In genomic region chr11:24509114-24509513, GRCh38 we compare ENCODE assay signal across 12 cellular contexts. TPM values are rescaled to one million over a fixed set of nuclear protein-coding genes. Genes with fewer than 3 reads are reported as not detected.
DNase-seq lines count a peak whose midpoint lies in the region; ATAC-seq and TF ChIP-seq lines count a peak whose summit lies in the region.
"Had no signal": no experiment of that assay in that cellular context is flagged by ENCODE, and none has a peak within 500 bp of the region (broad histone marks: within the 10 kb centered on the region; RNA-seq: fewer than 3 reads in every experiment).

No MANE protein-coding gene starts in this region.

- DNase-seq in GM20000 (ENCODE audit: low spot score), result no peak
- no peak for DNase-seq in NCI-H2107 (lab: John Stamatoyannopoulos, UW)
- DNase-seq in stimulated activated CD4-positive, alpha-beta T cell treated with anti-CD3 and anti-CD28 coated beads, Interleukin-15, amount 100 ng/mL, for 24 hours, result no peak
- DNase-seq in effector CD8-positive, alpha-beta T cell (lab: John Stamatoyannopoulos, UW), result no peak
- DNase-seq: colonic mucosa, head of caudate nucleus, thyroid gland had no signal

- no peaks in the 10 kb centered on the region for H3F3A ChIP-seq in neural cell (ENCODE audit: insufficient read depth, low read length, poor library complexity, severe bottlenecking)

- TF ChIP-seq EP300 in neural cell (conservative IDR thresholded peaks at IDR 0.05; ENCODE audit: poor library complexity, severe bottlenecking), result no peak

- TF ChIP-seq RAD21 in neural cell (conservative IDR thresholded peaks at IDR 0.05), result no peak

- no peaks in the 10 kb centered on the region for H3K9me2 ChIP-seq in neural cell (ENCODE audit: insufficient read depth, low read length)

- ATAC-seq in GM18870 (IDR thresholded peaks at IDR 0.05; ENCODE audit: unreplicated experiment) (peak; percentile 74), HG03432 (IDR thresholded peaks at IDR 0.05; ENCODE audit: unreplicated experiment) (peak; percentile 73)

- no peak overlapping the region for H3K9ac ChIP-seq in neural cell (ENCODE audit: low read length)

- no peak overlapping the region for H2AFZ ChIP-seq in neural cell (ENCODE audit: low read depth, low read length)

- no peaks in the 10 kb centered on the region for H3K27me3 ChIP-seq in neural cell (ENCODE audit: insufficient read depth, low read depth, low read length)
- H3K27me3 ChIP-seq: colonic mucosa, thyroid gland had no signal

- no peaks in the 10 kb centered on the region for H3K9me3 ChIP-seq in neural cell (ENCODE audit: low read length)
- H3K9me3 ChIP-seq: colonic mucosa, HAP-1, thyroid gland had no signal

- no peak overlapping the region for H3K4me3 ChIP-seq in neural cell (ENCODE audit: low read length)
- H3K4me3 ChIP-seq: colonic mucosa, HAP-1, thyroid gland had no signal

- H3K79me2 ChIP-seq in neural cell (replicated peaks; ENCODE audit: insufficient read depth, low read length), result no peaks in the 10 kb centered on the region

- TF ChIP-seq CTCF in VCaP (conservative IDR thresholded peaks at IDR 0.05) (peak; percentile 68), neural cell (IDR thresholded peaks at IDR 0.05; ENCODE audit: poor library complexity, severe bottlenecking) (peak; percentile 29), GM20000 (IDR thresholded peaks at IDR 0.05; ENCODE audit: extremely low read depth, missing control alignments) (no peak)

- no peak overlapping the region for H3K4me2 ChIP-seq in neural cell (ENCODE audit: low read length)

- no peak overlapping the region for H3K27ac ChIP-seq in VCaP
- no peak overlapping the region for H3K27ac ChIP-seq in neural cell (ENCODE audit: low read length)
- H3K27ac ChIP-seq: colonic mucosa, thyroid gland had no signal

- H4K20me1 ChIP-seq in neural cell (ENCODE audit: insufficient read depth), result no peaks in the 10 kb centered on the region

- H3K36me3 ChIP-seq in neural cell (ENCODE audit: insufficient read depth, low read length), result no peaks in the 10 kb centered on the region
- H3K36me3 ChIP-seq: colonic mucosa, HAP-1, thyroid gland had no signal

TF ChIP-seq in neural cell, 6 proteins besides CTCF, POLR2A, EP300 and RAD21:
- no peak for TF ChIP-seq EZH2 (IDR thresholded peaks at IDR 0.05; ENCODE audit: borderline replicate concordance, insufficient read depth, low read length, poor library complexity, severe bottlenecking)
- TF ChIP-seq TAF1 (IDR thresholded peaks at IDR 0.05; ENCODE audit: low read depth), result no peak
- no peak for TF ChIP-seq MXI1 (conservative IDR thresholded peaks at IDR 0.05; ENCODE audit: poor library complexity, severe bottlenecking)
- TF ChIP-seq POLR2AphosphoS5 (IDR thresholded peaks at IDR 0.05), result no peak
- no peak for TF ChIP-seq REST (IDR thresholded peaks at IDR 0.05; ENCODE audit: borderline replicate concordance)
- TF ChIP-seq SMC3 (conservative IDR thresholded peaks at IDR 0.05; ENCODE audit: poor library complexity), result no peak

RNA-seq across cellular contexts. Expression of gene LUZP2, which starts 12.3 kb away (rescaled TPM):
- 15.5 and 17.7 TPM in 2 replicates for polyA plus RNA-seq in neural cell
- polyA minus RNA-seq in neural cell, result 43.6 and 46.1 TPM in 2 replicates
